Comparison of ENCODE assay signal across 17 cellular contexts in the genomic region with DNA sequence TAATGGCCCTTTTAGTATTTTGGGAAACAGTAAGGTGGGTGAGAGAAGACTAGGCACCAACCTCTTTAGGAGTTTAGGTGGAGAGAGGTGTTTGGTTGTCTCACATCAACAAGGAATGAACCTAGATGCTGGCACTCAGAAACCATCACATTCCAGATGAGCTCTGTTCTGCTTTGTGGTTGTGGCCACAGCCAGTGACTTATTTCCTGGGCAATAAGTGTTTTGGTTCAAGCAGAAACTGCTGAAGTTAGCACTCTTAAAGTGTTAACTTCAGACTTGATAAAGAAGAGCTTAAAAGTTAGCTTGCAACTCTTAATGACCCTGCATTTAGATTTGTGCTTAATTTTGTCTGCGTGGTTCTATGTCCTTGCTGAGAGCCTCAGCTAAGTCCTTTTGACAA.
DNase-seq lines count a peak whose midpoint lies in the region; ATAC-seq and TF ChIP-seq lines count a peak whose summit lies in the region.
"Had no signal": no experiment of that assay in that cellular context is flagged by ENCODE, and none has a peak within 500 bp of the region (broad histone marks: within the 10 kb centered on the region; RNA-seq: fewer than 3 reads in every experiment).

No MANE protein-coding gene starts in this region.

- ATAC-seq in GM18505 (IDR thresholded peaks at IDR 0.05; ENCODE audit: unreplicated experiment) (no peak), HG02571 (IDR thresholded peaks at IDR 0.05; ENCODE audit: unreplicated experiment) (no peak)
- ATAC-seq: activated T-cell treated with anti-CD3 and anti-CD28 coated beads, Interleukin-2, amount 50 U/mL, for 4 hours; lower lobe of right lung; naive thymus-derived CD8-positive, alpha-beta T cell had no signal

- DNase-seq in A673 (ENCODE audit: low spot score) (peak; percentile 7), HK-2 (ENCODE audit: unreplicated experiment) (peak; percentile 38), amniotic epithelial cell (ENCODE audit: low read depth) (peak; percentile 69), hepatic stellate cell (ENCODE audit: low spot score) (peak; percentile 32), amniotic stem cell (lab: John Stamatoyannopoulos, UW) (no peak)
- DNase-seq in activated CD4-positive, CD25-positive, alpha-beta regulatory T cell (lab: John Stamatoyannopoulos, UW) = no peak
- DNase-seq: activated CD4-positive, alpha-beta T cell treated with anti-CD3 and anti-CD28 coated beads, Interleukin-2, amount 10 ng/mL, durations not matched to agents 7 days and 5 days; activated T-cell treated with anti-CD3 and anti-CD28 coated beads, Interleukin-2, amount 50 U/mL, for 4 hours; COR-L47; dermis blood vessel endothelial cell; GF-D8; lower lobe of right lung; naive thymus-derived CD8-positive, alpha-beta T cell; SHP77 treated with DMSO at 0.1 percent for 48 hours had no signal

- TF ChIP-seq CTCF in A673 (conservative IDR thresholded peaks at IDR 0.05; ENCODE audit: low read depth, low read length) = no peak

- no peaks in the 10 kb centered on the region for H3K27me3 ChIP-seq in A673 (replicated peaks; ENCODE audit: insufficient read depth, low read depth, low read length, poor library complexity)
- H3K27me3 ChIP-seq: esophagus muscularis mucosa had no signal

- no TSS peak for BruUV-seq in A673 (replicated peaks; lab: Mats Ljungman, UMichigan)

- no peak overlapping the region for H3K27ac ChIP-seq in A673 (ENCODE audit: low read depth, low read length, poor library complexity, severe bottlenecking)
- H3K27ac ChIP-seq: esophagus muscularis mucosa, lower lobe of right lung had no signal

- CTCF ChIA-PET in A673 (lab: Charles Lee) = no interaction called here

- intact Hi-C loops in A673 (cut with micrococcal nuclease; ENCODE audit: unreplicated experiment) = no loop called here

- no peaks in the 10 kb centered on the region for H3K36me3 ChIP-seq in A673 (ENCODE audit: insufficient read depth, low read length, poor library complexity, severe bottlenecking)
- H3K36me3 ChIP-seq: esophagus muscularis mucosa, lower lobe of right lung had no signal

- POLR2A ChIA-PET in A673 (lab: Charles Lee; ENCODE audit: low non-redundant PET) = no interaction called here

- TF ChIP-seq POLR2A in GM18505 (IDR thresholded peaks at IDR 0.05; ENCODE audit: borderline replicate concordance, extremely low read depth, insufficient read depth, insufficient read length) = no peak

- H3K4me3 ChIP-seq in A673 (ENCODE audit: low read depth, low read length, poor library complexity, severe bottlenecking) = no peak overlapping the region
- H3K4me3 ChIP-seq: esophagus muscularis mucosa, lower lobe of right lung had no signal

- H3K4me1 ChIP-seq in A673 (ENCODE audit: insufficient read depth, low read length, poor library complexity, severe bottlenecking) = peaks cover 3% of the 10 kb centered on the region
- H3K4me1 ChIP-seq: esophagus muscularis mucosa, lower lobe of right lung had no signal

- no peaks in the 10 kb centered on the region for H3K9me3 ChIP-seq in A673 (ENCODE audit: low read depth, low read length, poor library complexity, severe bottlenecking)
- H3K9me3 ChIP-seq: esophagus muscularis mucosa, lower lobe of right lung had no signal

Comparison
In these comparisons a context has a peak if more than half of its experiments do, and no peak if none do; other contexts are left out.
1. DNase-seq: peak in A673 (single experiment), HK-2 (single experiment), amniotic epithelial cell (single experiment) and hepatic stellate cell (single experiment); none in activated CD4-positive, CD25-positive, alpha-beta regulatory T cell (0 of 4) and amniotic stem cell (single experiment).